Comparison of ENCODE assay signal across 1 cellular context in the genomic region with DNA sequence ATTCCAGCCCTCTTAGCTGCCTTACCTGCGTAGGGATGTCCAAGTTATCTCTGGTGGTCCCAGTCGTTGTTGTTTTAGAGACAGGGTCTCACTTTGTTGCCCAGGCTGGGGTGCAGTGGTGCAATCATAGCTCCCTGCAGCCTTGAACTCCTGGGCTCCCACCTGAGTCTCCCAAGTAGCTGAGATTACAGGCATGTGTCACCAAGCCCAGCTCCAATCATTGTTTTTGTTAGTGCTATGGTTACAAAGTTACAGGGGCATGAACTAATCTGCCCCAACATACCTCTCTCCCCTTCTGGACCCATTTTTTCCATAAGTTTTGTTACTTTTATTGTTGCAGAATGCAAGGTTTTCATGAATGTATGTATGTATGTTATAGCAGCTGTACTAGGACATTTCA.
TF ChIP-seq lines count a peak whose summit lies in the region.

No MANE protein-coding gene starts in this region.

TF ChIP-seq in GM12878, 131 proteins besides CTCF, POLR2A, EP300 and RAD21:
- TF ChIP-seq SMAD5 (IDR thresholded peaks at IDR 0.05; ENCODE audit: low read depth), result no peak
- no peak for TF ChIP-seq SIX5 (IDR thresholded peaks at IDR 0.05; ENCODE audit: low read depth, low read length, severe bottlenecking)
- TF ChIP-seq ZSCAN29 (IDR thresholded peaks at IDR 0.05), result no peak
- TF ChIP-seq USF2 (IDR thresholded peaks at IDR 0.05; ENCODE audit: borderline replicate concordance, low read depth, low read length), result no peak
- TF ChIP-seq CBFB (IDR thresholded peaks at IDR 0.05; ENCODE audit: low read depth), result no peak
